22 cellular contexts compared by ENCODE assay signal in the genomic region with DNA sequence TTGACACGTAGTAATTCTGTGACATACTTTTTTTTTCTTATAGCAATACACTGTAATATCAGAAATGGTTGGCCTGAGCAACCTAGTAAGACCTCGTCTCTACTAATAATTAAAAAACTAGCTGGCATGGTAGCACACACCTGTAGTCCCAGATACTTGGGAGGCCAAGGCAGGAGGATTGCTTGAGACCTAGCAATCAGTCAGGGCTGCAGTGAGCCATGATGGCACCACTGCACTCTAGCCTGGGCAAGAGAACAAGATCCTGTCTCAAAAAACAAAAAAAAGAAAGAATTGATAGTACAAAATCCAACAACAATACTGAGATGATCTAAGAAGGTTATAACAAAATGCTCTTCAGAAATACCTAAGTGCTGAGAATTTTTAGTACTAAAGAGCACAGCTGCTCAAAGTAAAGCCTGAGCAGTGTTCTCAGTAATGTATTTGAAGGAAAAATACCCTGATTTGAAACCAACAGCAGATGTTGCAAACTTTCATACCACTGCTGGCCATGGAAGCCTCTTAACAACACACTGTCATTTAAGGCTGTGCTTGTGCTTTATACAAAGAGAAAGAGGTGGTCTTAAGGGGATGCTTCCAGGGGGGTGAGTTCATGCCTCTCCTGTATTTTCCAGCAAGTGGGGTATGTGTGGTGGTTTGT.
DNase-seq lines count a peak whose midpoint lies in the region; ATAC-seq and TF ChIP-seq lines count a peak whose summit lies in the region.
"Had no signal": no experiment of that assay in that cellular context is flagged by ENCODE, and none has a peak within 500 bp of the region (broad histone marks: within the 10 kb centered on the region; RNA-seq: fewer than 3 reads in every experiment).

No MANE protein-coding gene starts in this region.

- H3K27ac Mint-ChIP-seq in mesothelial cell of epicardium, result peak overlapping the region; percentile 60
- H3K27ac Mint-ChIP-seq in chondrocyte (ENCODE audit: unreplicated experiment), result no peak overlapping the region
- H3K27ac Mint-ChIP-seq: activated naive CD4-positive, alpha-beta T cell treated with anti-CD3 and anti-CD28 coated beads, Interleukin-2, amount 10 ng/mL, durations not matched to agents 7 days and 5 days; memory B cell; stimulated activated naive B cell treated with anti-CD40 and anti-IgM and Interleukin-4, amounts not matched to agents 10 μg/mL and 1 μg/mL and 100 μg/mL, for 72 hours had no signal

- no peak overlapping the region for H3K27ac ChIP-seq in mesendoderm (ENCODE audit: low read depth, low read length)
- H3K27ac ChIP-seq: BLaER1, esophagus squamous epithelium, heart left ventricle, prostate gland, tibial nerve had no signal

- H3K18ac ChIP-seq in mesendoderm (ENCODE audit: low read length), result no peak overlapping the region

- H3K4me1 Mint-ChIP-seq in mesothelial cell of epicardium (peaks cover 34% of the 10 kb centered on the region), chondrocyte (ENCODE audit: low read depth) (peaks cover 21% of the 10 kb centered on the region)
- H3K4me1 Mint-ChIP-seq: memory B cell; stimulated activated naive B cell treated with anti-CD40 and anti-IgM and Interleukin-4, amounts not matched to agents 10 μg/mL and 1 μg/mL and 100 μg/mL, for 72 hours had no signal

- WGBS in mesendoderm (ENCODE audit: extremely low coverage, insufficient coverage, low lambda C conversion rate), result 100% methylated on average over 1 of the region's 2 CpGs

- H3K79me1 ChIP-seq in mesendoderm (ENCODE audit: low read length), result no peaks in the 10 kb centered on the region

- no peaks in the 10 kb centered on the region for H3K27me3 ChIP-seq in mesendoderm (ENCODE audit: insufficient read depth, low read length, poor library complexity)
- H3K27me3 ChIP-seq: BLaER1, esophagus squamous epithelium, heart left ventricle, tibial nerve had no signal

- no peaks in the 10 kb centered on the region for H3K27me3 Mint-ChIP-seq in mesothelial cell of epicardium (ENCODE audit: low read depth)
- H3K27me3 Mint-ChIP-seq in chondrocyte (ENCODE audit: low read depth), result no peaks in the 10 kb centered on the region
- H3K27me3 Mint-ChIP-seq: brain; memory B cell; stimulated activated naive B cell treated with anti-CD40 and anti-IgM and Interleukin-4, amounts not matched to agents 10 μg/mL and 1 μg/mL and 100 μg/mL, for 72 hours had no signal

- DNase-seq in mesothelial cell of epicardium (ENCODE audit: low spot score in 2 of 2, unreplicated experiment in 2 of 2) (no peak), chondrocyte (ENCODE audit: low spot score) (no peak), NCI-H2081 (lab: John Stamatoyannopoulos, UW) (no peak), mesendoderm (no peak)
- DNase-seq: activated naive CD4-positive, alpha-beta T cell treated with anti-CD3 and anti-CD28 coated beads, Interleukin-2, amount 10 ng/mL, durations not matched to agents 7 days and 5 days; DMS 273 treated with DMSO at 0.1 percent for 48 hours; esophagus squamous epithelium; heart left ventricle; islet precursor cell; NCI-H2081 treated with DMSO at 0.1 percent for 48 hours; NCI-H526 treated with DMSO at 0.1 percent for 48 hours; nephron progenitor cell; RPMI8226; stimulated activated naive B cell treated with anti-CD40 and anti-IgM and Interleukin-4, amounts not matched to agents 10 μg/mL and 1 μg/mL and 100 μg/mL, for 72 hours had no signal

- TF ChIP-seq CTCF in mesothelial cell of epicardium (IDR thresholded peaks at IDR 0.05; ENCODE audit: unreplicated experiment) (no peak), chondrocyte (IDR thresholded peaks at IDR 0.05) (no peak)

- no peak overlapping the region for H3K4ac ChIP-seq in mesendoderm (ENCODE audit: low read depth, low read length)

- H3K4me2 ChIP-seq in mesendoderm (ENCODE audit: low read length), result no peak overlapping the region
- H3K4me2 ChIP-seq: BLaER1 had no signal

- no peak overlapping the region for H3K4me3 Mint-ChIP-seq in mesothelial cell of epicardium
- H3K4me3 Mint-ChIP-seq in chondrocyte (ENCODE audit: unreplicated experiment), result no peak overlapping the region
- H3K4me3 Mint-ChIP-seq: activated naive CD4-positive, alpha-beta T cell treated with anti-CD3 and anti-CD28 coated beads, Interleukin-2, amount 10 ng/mL, durations not matched to agents 7 days and 5 days; brain; memory B cell; nephron progenitor cell; stimulated activated naive B cell treated with anti-CD40 and anti-IgM and Interleukin-4, amounts not matched to agents 10 μg/mL and 1 μg/mL and 100 μg/mL, for 72 hours had no signal

- H3K4me1 ChIP-seq in mesendoderm (ENCODE audit: control insufficient read depth, low read depth, low read length), result no peaks in the 10 kb centered on the region
- H3K4me1 ChIP-seq: prostate gland had no signal

- H4K5ac ChIP-seq in mesendoderm (ENCODE audit: low read length), result no peak overlapping the region

- H3K36me3 Mint-ChIP-seq in mesothelial cell of epicardium (peaks cover 2% of the 10 kb centered on the region), chondrocyte (ENCODE audit: low read depth) (peaks cover 5% of the 10 kb centered on the region)
- H3K36me3 Mint-ChIP-seq: activated naive CD4-positive, alpha-beta T cell treated with anti-CD3 and anti-CD28 coated beads, Interleukin-2, amount 10 ng/mL, durations not matched to agents 7 days and 5 days had no signal

- no peak overlapping the region for H3K9ac ChIP-seq in mesendoderm (ENCODE audit: low read length)
- H3K9ac ChIP-seq: BLaER1 had no signal

- H3K56ac ChIP-seq in mesendoderm (ENCODE audit: low read length), result no peak overlapping the region

- no peaks in the 10 kb centered on the region for H3K36me3 ChIP-seq in mesendoderm (ENCODE audit: control insufficient read depth, insufficient read depth, low read length)
- H3K36me3 ChIP-seq: esophagus squamous epithelium, prostate gland, tibial nerve had no signal

- no peak overlapping the region for H2BK5ac ChIP-seq in mesendoderm (ENCODE audit: low read length)

- H3K4me3 ChIP-seq in mesendoderm (ENCODE audit: low read length), result no peak overlapping the region
- H3K4me3 ChIP-seq: BLaER1, esophagus squamous epithelium, heart left ventricle, prostate gland, tibial nerve had no signal

- no peak overlapping the region for H3K23ac ChIP-seq in mesendoderm (ENCODE audit: low read length)

- H2BK15ac ChIP-seq in mesendoderm (replicated peaks; ENCODE audit: low read depth), result no peak overlapping the region

- H2BK120ac ChIP-seq in mesendoderm (ENCODE audit: low read depth, low read length), result no peak overlapping the region

- no peak overlapping the region for H2AK5ac ChIP-seq in mesendoderm (ENCODE audit: low read length)

- ATAC-seq in GM19372 (IDR thresholded peaks at IDR 0.05; ENCODE audit: low read depth, unreplicated experiment) (peak; percentile 75), GM21723 (IDR thresholded peaks at IDR 0.05; ENCODE audit: unreplicated experiment) (peak; percentile 87), HG03159 (IDR thresholded peaks at IDR 0.05; ENCODE audit: unreplicated experiment) (peak; percentile 67)
- ATAC-seq: heart left ventricle; stimulated activated naive B cell treated with anti-CD40 and anti-IgM and Interleukin-4, amounts not matched to agents 10 μg/mL and 1 μg/mL and 100 μg/mL, for 72 hours had no signal

- no peaks in the 10 kb centered on the region for H3K79me2 ChIP-seq in mesendoderm (ENCODE audit: control insufficient read depth, insufficient read depth, low read length)

- no peaks in the 10 kb centered on the region for H3K9me3 Mint-ChIP-seq in mesothelial cell of epicardium
- H3K9me3 Mint-ChIP-seq in chondrocyte (ENCODE audit: low read depth), result no peaks in the 10 kb centered on the region
- H3K9me3 Mint-ChIP-seq: activated naive CD4-positive, alpha-beta T cell treated with anti-CD3 and anti-CD28 coated beads, Interleukin-2, amount 10 ng/mL, durations not matched to agents 7 days and 5 days; brain; memory B cell; nephron progenitor cell; stimulated activated naive B cell treated with anti-CD40 and anti-IgM and Interleukin-4, amounts not matched to agents 10 μg/mL and 1 μg/mL and 100 μg/mL, for 72 hours had no signal

- H4K8ac ChIP-seq in mesendoderm (ENCODE audit: low read depth, low read length), result no peak overlapping the region
